ENCODE assay signal across 12 cellular contexts in genomic region chr1:119859647-119860046, GRCh38. TPM values are rescaled to one million over a fixed set of nuclear protein-coding genes. Genes with fewer than 3 reads are reported as not detected.
DNase-seq lines count a peak whose midpoint lies in the region; ATAC-seq and TF ChIP-seq lines count a peak whose summit lies in the region.
"Had no signal": no experiment of that assay in that cellular context is flagged by ENCODE, and none has a peak within 500 bp of the region (broad histone marks: within the 10 kb centered on the region; RNA-seq: fewer than 3 reads in every experiment).

No MANE protein-coding gene starts in this region.

- no peaks in the 10 kb centered on the region for H3K27me3 Mint-ChIP-seq in HFFc6 (ENCODE audit: insufficient read depth)
- H3K27me3 Mint-ChIP-seq in Calu3 (ENCODE audit: unreplicated experiment) = no peaks in the 10 kb centered on the region

- TF ChIP-seq EP300 in sigmoid colon (IDR thresholded peaks at IDR 0.05) = no peak
- TF ChIP-seq EP300 in stomach (IDR thresholded peaks at IDR 0.05) = no peak

- CTCF ChIA-PET in A673 (lab: Charles Lee) (no interaction called here), Calu3 (lab: Charles Lee) (interaction anchor here (1.3 kb wide), 1 partner anchor 116 kb away, joined by 3 read pairs; no protein-coding TSS in a partner anchor)

- DNase-seq in A673 (ENCODE audit: low spot score) (peak; percentile 41), HFFc6 (peak; percentile 57), SW480 (ENCODE audit: low spot score) (peak; percentile 8), fibroblast of the aortic adventitia (ENCODE audit: low read depth) (peak; percentile 68), sigmoid colon (no peak), Calu3 (no peak), stomach (no peak)
- DNase-seq: DMS79 treated with DMSO at 0.1 percent for 48 hours; lower lobe of right lung; stimulated activated CD4-positive, alpha-beta T cell treated with anti-CD3 and anti-CD28 coated beads, Interleukin-4, amount 100 ng/mL, for 24 hours had no signal

- H3K4me3 Mint-ChIP-seq in HFFc6 = peak overlapping the region; percentile 15; the same call in 1 of the 2 replicates
- no peak overlapping the region for H3K4me3 Mint-ChIP-seq in Calu3 (ENCODE audit: low read depth, unreplicated experiment)

- TF ChIP-seq POLR2A in sigmoid colon (IDR thresholded peaks at IDR 0.05) (no peak), stomach (IDR thresholded peaks at IDR 0.05) (no peak)

- no peaks in the 10 kb centered on the region for H3K9me3 ChIP-seq in A673 (ENCODE audit: low read depth, low read length, poor library complexity, severe bottlenecking)
- H3K9me3 ChIP-seq in sigmoid colon = no peaks in the 10 kb centered on the region
- H3K9me3 ChIP-seq in stomach = no peaks in the 10 kb centered on the region
- H3K9me3 ChIP-seq: lower lobe of right lung had no signal

- no peak overlapping the region for H3K4me3 ChIP-seq in A673 (ENCODE audit: low read depth, low read length, poor library complexity, severe bottlenecking)
- H3K4me3 ChIP-seq in fibroblast of the aortic adventitia (ENCODE audit: low read depth, low read length) = no peak overlapping the region
- H3K4me3 ChIP-seq in sigmoid colon = no peak overlapping the region
- no peak overlapping the region for H3K4me3 ChIP-seq in stomach
- H3K4me3 ChIP-seq: lower lobe of right lung had no signal

- no peaks in the 10 kb centered on the region for H3K9me3 Mint-ChIP-seq in HFFc6
- H3K9me3 Mint-ChIP-seq in Calu3 (ENCODE audit: low read depth, unreplicated experiment) = no peaks in the 10 kb centered on the region

- intact Hi-C loops in A673 (cut with micrococcal nuclease; ENCODE audit: unreplicated experiment) (no loop called here), sigmoid colon (cut with DNase I) (no loop called here), Calu3 (cut with micrococcal nuclease; ENCODE audit: unreplicated experiment) (no loop called here), stomach (cut with DNase I; ENCODE audit: low total_unique reads) (no loop called here)

- TF ChIP-seq CTCF in A673 (conservative IDR thresholded peaks at IDR 0.05; ENCODE audit: low read depth, low read length) (no peak), HFFc6 (IDR thresholded peaks at IDR 0.05) (no peak), fibroblast of the aortic adventitia (IDR thresholded peaks at IDR 0.05; ENCODE audit: insufficient read depth, low read length) (no peak), sigmoid colon (IDR thresholded peaks at IDR 0.05) (no peak), Calu3 (IDR thresholded peaks at IDR 0.05; ENCODE audit: unreplicated experiment) (no peak), stomach (IDR thresholded peaks at IDR 0.05) (no peak)

- H3K36me3 ChIP-seq in A673 (ENCODE audit: insufficient read depth, low read length, poor library complexity, severe bottlenecking) (no peaks in the 10 kb centered on the region), sigmoid colon (no peaks in the 10 kb centered on the region), stomach (no peaks in the 10 kb centered on the region)
- H3K36me3 ChIP-seq: lower lobe of right lung had no signal

- H3K27me3 ChIP-seq in A673 (replicated peaks; ENCODE audit: insufficient read depth, low read depth, low read length, poor library complexity) (peaks cover 5% of the 10 kb centered on the region), sigmoid colon (no peaks in the 10 kb centered on the region), stomach (no peaks in the 10 kb centered on the region)

- no peak for ATAC-seq in HG03135 (IDR thresholded peaks at IDR 0.05; ENCODE audit: unreplicated experiment)
- ATAC-seq: lower lobe of right lung had no signal

- H3K4me1 ChIP-seq in A673 (ENCODE audit: insufficient read depth, low read length, poor library complexity, severe bottlenecking) = no peaks in the 10 kb centered on the region
- peaks cover 0 to 30% (median 16%) of the 10 kb centered on the region in 4 donors for H3K4me1 ChIP-seq in sigmoid colon
- H3K4me1 ChIP-seq in stomach = peaks cover 0 to 6% (median 1%) of the 10 kb centered on the region in 4 donors
- H3K4me1 ChIP-seq: lower lobe of right lung had no signal

- H3K36me3 Mint-ChIP-seq in HFFc6 (ENCODE audit: low read depth) (no peaks in the 10 kb centered on the region), Calu3 (ENCODE audit: insufficient read depth, unreplicated experiment) (no peaks in the 10 kb centered on the region)

- no peak overlapping the region for H3K27ac ChIP-seq in A673 (ENCODE audit: low read depth, low read length, poor library complexity, severe bottlenecking)
- no peak overlapping the region for H3K27ac ChIP-seq in sigmoid colon
- H3K27ac ChIP-seq in stomach = peak overlapping the region in 1 of 5 donors; percentile 47
- H3K27ac ChIP-seq: lower lobe of right lung had no signal

- H3K27ac Mint-ChIP-seq in HFFc6 (peak overlapping the region; percentile 79), Calu3 (ENCODE audit: unreplicated experiment) (no peak overlapping the region)

- peaks cover 48% of the 10 kb centered on the region for H3K4me1 Mint-ChIP-seq in HFFc6 (ENCODE audit: low read depth)
- H3K4me1 Mint-ChIP-seq in Calu3 (ENCODE audit: low read depth, unreplicated experiment) = peaks cover 31% of the 10 kb centered on the region

- BruUV-seq in A673 (replicated peaks; lab: Mats Ljungman, UMichigan) = no TSS peak
- no TSS peak for BruUV-seq in Calu3 (replicated peaks; lab: Mats Ljungman, UMichigan)

- POLR2A ChIA-PET in A673 (lab: Charles Lee; ENCODE audit: low non-redundant PET) = no interaction called here

- whole genome bisulfite sequencing in sigmoid colon, 2 donors = 35 to 62% methylated on average over 4 of the region's 4 CpGs
- 37 to 51% (median 42%) methylated on average over 4 of the region's 4 CpGs for WGBS in stomach, 5 donors

RNA-seq across cellular contexts. Expression of gene ADAM30, which starts 36.7 kb away (rescaled TPM):
- total RNA-seq in A673 (2021) (not detected in 2 replicates), fibroblast of the aortic adventitia (ENCODE audit: low replicate concordance) (not detected in 2 replicates), sigmoid colon (not detected), Calu3 (2022) (not detected in 2 replicates), stomach (not detected)
- total RNA-seq in HFFc6 (2021; fragmentation: NEBNext Ultra II Directional; extraction: Animal tissue kit (Norgen Biotek cat#: 25700)) = not detected
- polyA plus RNA-seq in sigmoid colon (not detected), stomach (not detected)
- total RNA-seq: lower lobe of right lung had no signal

RNA-seq across cellular contexts. Expression of gene REG4, which starts 48.4 kb away (rescaled TPM):
- total RNA-seq in A673 (2021) = not detected in 2 replicates
- not detected for total RNA-seq in HFFc6 (2021; fragmentation: NEBNext Ultra II Directional; extraction: Animal tissue kit (Norgen Biotek cat#: 25700))
- not detected in 2 replicates for total RNA-seq in fibroblast of the aortic adventitia (ENCODE audit: low replicate concordance)
- total RNA-seq in sigmoid colon = not detected
- polyA plus RNA-seq in sigmoid colon = 10 to 100 TPM; 10.4 to 80.8 (median 13.2) TPM
- not detected in 2 replicates for total RNA-seq in Calu3 (2022)
- 1 to 10 TPM in 1 of 5 donors, under 1 TPM in 1, not detected in 3; 0.58 to 9.2 TPM for total RNA-seq in stomach
- 1 to 10 TPM in 1 of 3 donors, under 1 TPM in 1, not detected in 1; 0.18 to 6.3 TPM for polyA plus RNA-seq in stomach
- total RNA-seq: cardiac septum, lower lobe of right lung had no signal

Comparison
In these comparisons a context has a peak if more than half of its experiments do, and no peak if none do; other contexts are left out.
1. DNase-seq: peak in A673 (single experiment), HFFc6 (single experiment), SW480 (single experiment) and fibroblast of the aortic adventitia (single experiment); none in sigmoid colon (single experiment), Calu3 (single experiment) and stomach (single experiment).